In genomic region chr6:30102701-30103629, GRCh38 we compare ENCODE assay signal across 8 cellular contexts.
DNase-seq lines count a peak whose midpoint lies in the region; ATAC-seq and TF ChIP-seq lines count a peak whose summit lies in the region.

No MANE protein-coding gene starts in this region.

- peak; percentile 98 for TF ChIP-seq CTCF in GM12872 (IDR thresholded peaks at IDR 0.05; ENCODE audit: insufficient read depth, low read depth, low read length)
- peak; percentile 93 for TF ChIP-seq CTCF in choroid plexus epithelial cell (conservative IDR thresholded peaks at IDR 0.05; ENCODE audit: low read depth, low read length)

- peak overlapping the region; percentile 50 for H3K4me3 ChIP-seq in choroid plexus epithelial cell (ENCODE audit: low read depth, low read length)

- peak; percentile 64 for ATAC-seq in HG03159 (IDR thresholded peaks at IDR 0.05; ENCODE audit: unreplicated experiment)
- no peak for ATAC-seq in HG03571 (IDR thresholded peaks at IDR 0.05; ENCODE audit: unreplicated experiment)

- DNase-seq in NCI-H446 (lab: John Stamatoyannopoulos, UW) (peak; percentile 78 to 86), choroid plexus epithelial cell (ENCODE audit: low read depth) (peak; percentile 92), left kidney (ENCODE audit: low read depth, low spot score) (peak; percentile 96)
- peak; percentile 70 for DNase-seq in activated CD4-positive, alpha-beta T cell treated with anti-CD3 and anti-CD28 coated beads for 1 hour
- peak; percentile 58 to 64 for DNase-seq in stimulated activated CD4-positive, alpha-beta T cell treated with anti-CD3 and anti-CD28 coated beads, Interleukin-1b, Interleukin-23, amount 100 ng/mL, for 1 hour (ENCODE audit: low read depth in 2 of 2)
